1 cellular context compared by ENCODE assay signal in the genomic region with DNA sequence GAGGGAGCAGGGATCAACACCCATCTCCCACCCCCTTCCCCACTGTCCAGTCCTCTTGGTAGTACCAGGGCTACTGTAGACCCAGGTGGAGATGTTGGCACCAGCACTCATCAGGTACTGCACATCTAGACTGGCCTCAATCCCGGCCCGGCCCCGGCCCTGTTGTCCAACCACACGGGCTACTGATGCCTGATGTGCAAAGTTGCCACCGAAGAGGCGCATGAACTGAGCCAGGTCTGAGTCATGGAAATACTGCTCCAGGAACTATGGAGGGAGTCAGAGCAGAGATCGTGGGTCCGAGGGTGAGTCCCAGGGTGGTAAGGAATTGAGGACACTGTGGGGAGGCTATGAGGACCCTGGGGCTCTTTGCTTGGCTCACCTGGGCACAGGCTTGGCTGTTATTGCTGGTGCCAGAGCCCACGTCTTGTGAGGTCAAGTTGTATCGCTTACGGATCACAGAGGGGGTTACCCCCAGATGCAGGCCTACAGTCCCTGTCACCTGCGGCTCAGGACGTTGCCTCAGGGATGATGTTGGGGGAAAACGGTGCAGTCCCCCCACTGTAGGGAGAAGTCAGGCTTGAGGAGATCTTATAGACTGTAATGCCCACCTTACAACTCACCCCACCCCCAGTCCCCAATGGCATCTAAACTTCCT.
TF ChIP-seq lines count a peak whose summit lies in the region.

No MANE protein-coding gene starts in this region.

TF ChIP-seq in SK-N-SH treated with all-trans-retinoic acid at 6 μM for 48 hours, 23 proteins besides CTCF, POLR2A, EP300 and RAD21 (continued from another document):
- TF ChIP-seq, protein P1, sequence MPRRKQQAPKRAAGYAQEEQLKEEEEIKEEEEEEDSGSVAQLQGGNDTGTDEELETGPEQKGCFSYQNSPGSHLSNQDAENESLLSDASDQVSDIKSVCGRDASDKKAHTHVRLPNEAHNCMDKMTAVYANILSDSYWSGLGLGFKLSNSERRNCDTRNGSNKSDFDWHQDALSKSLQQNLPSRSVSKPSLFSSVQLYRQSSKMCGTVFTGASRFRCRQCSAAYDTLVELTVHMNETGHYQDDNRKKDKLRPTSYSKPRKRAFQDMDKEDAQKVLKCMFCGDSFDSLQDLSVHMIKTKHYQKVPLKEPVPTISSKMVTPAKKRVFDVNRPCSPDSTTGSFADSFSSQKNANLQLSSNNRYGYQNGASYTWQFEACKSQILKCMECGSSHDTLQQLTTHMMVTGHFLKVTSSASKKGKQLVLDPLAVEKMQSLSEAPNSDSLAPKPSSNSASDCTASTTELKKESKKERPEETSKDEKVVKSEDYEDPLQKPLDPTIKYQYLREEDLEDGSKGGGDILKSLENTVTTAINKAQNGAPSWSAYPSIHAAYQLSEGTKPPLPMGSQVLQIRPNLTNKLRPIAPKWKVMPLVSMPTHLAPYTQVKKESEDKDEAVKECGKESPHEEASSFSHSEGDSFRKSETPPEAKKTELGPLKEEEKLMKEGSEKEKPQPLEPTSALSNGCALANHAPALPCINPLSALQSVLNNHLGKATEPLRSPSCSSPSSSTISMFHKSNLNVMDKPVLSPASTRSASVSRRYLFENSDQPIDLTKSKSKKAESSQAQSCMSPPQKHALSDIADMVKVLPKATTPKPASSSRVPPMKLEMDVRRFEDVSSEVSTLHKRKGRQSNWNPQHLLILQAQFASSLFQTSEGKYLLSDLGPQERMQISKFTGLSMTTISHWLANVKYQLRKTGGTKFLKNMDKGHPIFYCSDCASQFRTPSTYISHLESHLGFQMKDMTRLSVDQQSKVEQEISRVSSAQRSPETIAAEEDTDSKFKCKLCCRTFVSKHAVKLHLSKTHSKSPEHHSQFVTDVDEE (CRISPR knock-in tag; IDR thresholded peaks at IDR 0.05) = no peak
